1 cellular context compared by ENCODE assay signal in genomic region chr13:105957769-105958438, GRCh38.
TF ChIP-seq lines count a peak whose summit lies in the region.

No MANE protein-coding gene starts in this region.

TF ChIP-seq in GM23338, 12 proteins besides CTCF, POLR2A, EP300 and RAD21 (continued from another document):
- TF ChIP-seq ZNF462 (CRISPR knock-in tag; IDR thresholded peaks at IDR 0.05) (no peak), EZH2phosphoT487 (IDR thresholded peaks at IDR 0.05; ENCODE audit: unreplicated experiment) (no peak), JUNB (IDR thresholded peaks at IDR 0.05; ENCODE audit: unreplicated experiment) (no peak), ZNF331 (CRISPR knock-in tag; IDR thresholded peaks at IDR 0.05; ENCODE audit: low read depth) (no peak), POLR2AphosphoS5 (IDR thresholded peaks at IDR 0.05; ENCODE audit: low read depth) (no peak), ETS1 (IDR thresholded peaks at IDR 0.05) (no peak), STAT1 (IDR thresholded peaks at IDR 0.05; ENCODE audit: unreplicated experiment) (no peak), EZH2 (IDR thresholded peaks at IDR 0.05; ENCODE audit: low read depth, unreplicated experiment) (no peak)
TF ChIP-seq in GM23338: peak in this region for 0.
